13 cellular contexts compared by ENCODE assay signal in the genomic region with DNA sequence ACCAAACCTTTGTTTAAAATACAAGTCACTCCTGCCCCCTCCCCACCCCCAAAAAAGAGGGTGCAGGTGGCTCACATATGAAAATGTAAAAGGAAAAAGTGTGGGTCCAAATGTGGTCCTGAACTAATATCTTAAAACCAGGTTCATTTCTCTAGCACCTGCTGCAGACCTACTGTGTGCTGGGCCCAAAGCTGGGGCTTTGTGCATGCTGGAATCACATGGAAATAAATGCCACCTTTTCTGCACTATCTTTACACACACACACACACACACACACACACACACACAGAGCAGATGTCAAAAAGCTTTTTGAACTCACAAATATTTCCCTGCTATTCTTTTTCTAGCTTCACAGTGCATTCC. TPM values are rescaled to one million over a fixed set of nuclear protein-coding genes. Genes with fewer than 3 reads are reported as not detected.
DNase-seq lines count a peak whose midpoint lies in the region; ATAC-seq, FAIRE-seq and TF ChIP-seq lines count a peak whose summit lies in the region.
"Had no signal": no experiment of that assay in that cellular context is flagged by ENCODE, and none has a peak within 500 bp of the region (broad histone marks: within the 10 kb centered on the region; RNA-seq: fewer than 3 reads in every experiment).

No MANE protein-coding gene starts in this region.

- intact Hi-C loops in K562 (cut with micrococcal nuclease): no loop called here
- intact Hi-C loops in left cardiac atrium (cut with DNase I): no loop called here

- H3K27me3 Mint-ChIP-seq in activated CD4-positive, alpha-beta T cell treated with anti-CD3 and anti-CD28 coated beads, Interleukin-2, amount 10 ng/mL, durations not matched to agents 7 days and 5 days: peaks cover 22% of the 10 kb centered on the region
- no peaks in the 10 kb centered on the region for H3K27me3 Mint-ChIP-seq in natural killer cell treated with Interleukin-12 subunit alpha and Interleukin-12 subunit beta and Interleukin-15 and Interleukin-18, amount 100 ng/mL, for 72 hours

- no peak overlapping the region for H3K27ac Mint-ChIP-seq in activated CD4-positive, alpha-beta T cell treated with anti-CD3 and anti-CD28 coated beads, Interleukin-2, amount 10 ng/mL, durations not matched to agents 7 days and 5 days
- peak overlapping the region; percentile 89 to 94 for H3K27ac Mint-ChIP-seq in natural killer cell treated with Interleukin-12 subunit alpha and Interleukin-12 subunit beta and Interleukin-15 and Interleukin-18, amount 100 ng/mL, for 72 hours

- H3K9me3 Mint-ChIP-seq in activated CD4-positive, alpha-beta T cell treated with anti-CD3 and anti-CD28 coated beads, Interleukin-2, amount 10 ng/mL, durations not matched to agents 7 days and 5 days: no peaks in the 10 kb centered on the region
- H3K9me3 Mint-ChIP-seq in natural killer cell treated with Interleukin-12 subunit alpha and Interleukin-12 subunit beta and Interleukin-15 and Interleukin-18, amount 100 ng/mL, for 72 hours: no peaks in the 10 kb centered on the region

- POLR2A ChIA-PET in activated CD4-positive, alpha-beta T cell treated with anti-CD3 and anti-CD28 coated beads, Interleukin-2, amount 10 ng/mL, durations not matched to agents 7 days and 5 days (lab: Charles Lee): no interaction called here
- POLR2A ChIA-PET in K562 (lab: Yijun Ruan, JAX): interaction anchor here (0.6 kb wide), 1 partner anchor 15 kb away, joined by 4 read pairs; no protein-coding TSS in a partner anchor

- TF ChIP-seq POLR2A in K562 (conservative IDR thresholded peaks at IDR 0.05): no peak

- H3K9me1 ChIP-seq in K562 (ENCODE audit: control insufficient read depth, insufficient read depth, low read length): no peaks in the 10 kb centered on the region

- no peaks in the 10 kb centered on the region for H3K79me2 ChIP-seq in K562 (ENCODE audit: control insufficient read depth, insufficient read depth, low read length)

- FAIRE-seq in K562 (lab: Jason Lieb, UNC): no peak
- FAIRE-seq: H54 had no signal

- peaks cover 33% of the 10 kb centered on the region for H3K27me3 ChIP-seq in HUES6 (ENCODE audit: control insufficient read depth, insufficient read depth, low read length)
- H3K27me3 ChIP-seq in K562 (ENCODE audit: control insufficient read depth in 2 of 2, insufficient read depth in 2 of 2, low read length in 2 of 2): peaks cover 3 to 10% of the 10 kb centered on the region in 2 experiments; a peak in 3 of 5 replicates

- H3K4me1 ChIP-seq in HUES6 (ENCODE audit: control insufficient read depth, insufficient read depth, low read length) (peaks cover 21% of the 10 kb centered on the region), K562 (replicated peaks in 1 of 2; ENCODE audit: control insufficient read depth in 2 of 2, insufficient read depth in 2 of 2, low read length in 2 of 2) (peaks cover 0 to 20% of the 10 kb centered on the region in 2 experiments; a peak in 2 of 5 replicates)

- H3K9me3 ChIP-seq in HUES6 (ENCODE audit: control insufficient read depth, insufficient read depth, low read depth, low read length) (no peaks in the 10 kb centered on the region), K562 (replicated peaks; ENCODE audit: control insufficient read depth, insufficient read depth, low read depth, low read length) (no peaks in the 10 kb centered on the region)
- H3K9me3 ChIP-seq: left lung, vagina had no signal

- no peak for TF ChIP-seq CTCF in K562 (IDR thresholded peaks at IDR 0.05 in 2 of 3, conservative IDR thresholded peaks at IDR 0.05 in 1 of 3; ENCODE audit: insufficient read depth in 2 of 3, low read depth in 1 of 3, low read length in 3 of 3)

- H3K4me3 ChIP-seq in HUES6 (ENCODE audit: low read depth, low read length): peak overlapping the region; percentile 39; the same call in 1 of the 2 replicates
- no peak overlapping the region for H3K4me3 ChIP-seq in K562

- BruUV-seq in K562 (replicated peaks; lab: Mats Ljungman, UMichigan): no TSS peak

- in situ Hi-C loops in K562 (cut with MboI): no loop called here

- no peaks in the 10 kb centered on the region for H4K20me1 ChIP-seq in K562 (replicated peaks; ENCODE audit: control insufficient read depth, insufficient read depth, low read length)

- H3K4me2 ChIP-seq in K562 (ENCODE audit: insufficient read depth, low read length): no peak overlapping the region

- ATAC-seq in K562 (no peak), GM19324 (IDR thresholded peaks at IDR 0.05; ENCODE audit: low FRiP score, unreplicated experiment) (no peak), left cardiac atrium (no peak)
- no peak for ATAC-seq in natural killer cell treated with Interleukin-12 subunit alpha and Interleukin-12 subunit beta and Interleukin-15 and Interleukin-18, amount 100 ng/mL, for 72 hours

- CTCF ChIA-PET in activated CD4-positive, alpha-beta T cell treated with anti-CD3 and anti-CD28 coated beads, Interleukin-2, amount 10 ng/mL, durations not matched to agents 7 days and 5 days (lab: Charles Lee): interaction anchor here (0.6 to 2.0 kb wide), 4 partner anchors 10 to 1106 kb away, joined by 3 to 9 read pairs (median 4); no protein-coding TSS in a partner anchor
- CTCF ChIA-PET in K562 (lab: Yijun Ruan, JAX; ENCODE audit: low intra/inter-chr PET ratio): interaction anchor here (0.6 kb wide), 1 partner anchor 85 kb away, joined by 3 read pairs; no protein-coding TSS in a partner anchor

- H3K36me3 Mint-ChIP-seq in activated CD4-positive, alpha-beta T cell treated with anti-CD3 and anti-CD28 coated beads, Interleukin-2, amount 10 ng/mL, durations not matched to agents 7 days and 5 days (ENCODE audit: low read depth): peaks cover 5% of the 10 kb centered on the region
- peaks cover 7% of the 10 kb centered on the region for H3K36me3 Mint-ChIP-seq in natural killer cell treated with Interleukin-12 subunit alpha and Interleukin-12 subunit beta and Interleukin-15 and Interleukin-18, amount 100 ng/mL, for 72 hours

- TF ChIP-seq EP300 in K562 (IDR thresholded peaks at IDR 0.05; ENCODE audit: low read length): no peak

- H3K36me3 ChIP-seq in HUES6 (ENCODE audit: control insufficient read depth, insufficient read depth, low read length): no peaks in the 10 kb centered on the region
- no peaks in the 10 kb centered on the region for H3K36me3 ChIP-seq in K562 (ENCODE audit: control insufficient read depth, insufficient read depth, low read length)
- H3K36me3 ChIP-seq: left lung, vagina had no signal

- H3K9ac ChIP-seq in HUES6 (ENCODE audit: low read length) (no peak overlapping the region), K562 (ENCODE audit: insufficient read depth in 1 of 2, low read depth in 2 of 2, low read length in 2 of 2) (no peak overlapping the region)

- H3K4me3 Mint-ChIP-seq in activated CD4-positive, alpha-beta T cell treated with anti-CD3 and anti-CD28 coated beads, Interleukin-2, amount 10 ng/mL, durations not matched to agents 7 days and 5 days: peak overlapping the region; percentile 86
- peak overlapping the region; percentile 94 for H3K4me3 Mint-ChIP-seq in natural killer cell treated with Interleukin-12 subunit alpha and Interleukin-12 subunit beta and Interleukin-15 and Interleukin-18, amount 100 ng/mL, for 72 hours

- TF ChIP-seq RAD21 in K562 (CRISPR knock-in tag; conservative IDR thresholded peaks at IDR 0.05 in 1 of 2, IDR thresholded peaks at IDR 0.05 in 1 of 2): no peak

- H3K4me1 Mint-ChIP-seq in activated CD4-positive, alpha-beta T cell treated with anti-CD3 and anti-CD28 coated beads, Interleukin-2, amount 10 ng/mL, durations not matched to agents 7 days and 5 days: peaks cover 46% of the 10 kb centered on the region
- H3K4me1 Mint-ChIP-seq in natural killer cell treated with Interleukin-12 subunit alpha and Interleukin-12 subunit beta and Interleukin-15 and Interleukin-18, amount 100 ng/mL, for 72 hours (ENCODE audit: low read depth in 2 of 2): peaks cover 43 to 45% of the 10 kb centered on the region in 2 donors

- no peak for DNase-seq in activated CD4-positive, alpha-beta T cell treated with anti-CD3 and anti-CD28 coated beads, Interleukin-2, amount 10 ng/mL, durations not matched to agents 7 days and 5 days
- no peak for DNase-seq in activated CD4-positive, alpha-beta T cell treated with anti-CD3 and anti-CD28 coated beads for 1 hour
- no peak for DNase-seq in K562 (ENCODE audit: extremely low read depth in 1 of 4, low spot score in 3 of 4)
- DNase-seq in natural killer cell treated with Interleukin-12 subunit alpha and Interleukin-12 subunit beta and Interleukin-15 and Interleukin-18, amount 100 ng/mL, for 72 hours (ENCODE audit: low spot score): no peak
- DNase-seq in left cardiac atrium: no peak
- DNase-seq in caudate nucleus (lab: John Stamatoyannopoulos, UW): no peak

- H3K27ac ChIP-seq in HUES6 (ENCODE audit: low read depth, low read length) (no peak overlapping the region), K562 (ENCODE audit: extremely low read depth, low read depth, low read length) (no peak overlapping the region), caudate nucleus (ENCODE audit: low read depth, low read length) (no peak overlapping the region)
- H3K27ac ChIP-seq: left lung, vagina had no signal

- H2AFZ ChIP-seq in K562 (ENCODE audit: low read depth, low read length): no peak overlapping the region

TF ChIP-seq in K562, 482 proteins besides CTCF, POLR2A, EP300 and RAD21 (continues in another document):
- no peak for TF ChIP-seq HIVEP1 (CRISPR knock-in tag; IDR thresholded peaks at IDR 0.05)
- peak; percentile 85 for TF ChIP-seq ZKSCAN1 (IDR thresholded peaks at IDR 0.05; ENCODE audit: low read depth, low read length)

RNA-seq across cellular contexts. Expression of a gene that starts 3.2 kb away (rescaled TPM):
- 100 to 1,000 TPM; 115 to 116 TPM for total RNA-seq in activated CD4-positive, alpha-beta T cell treated with anti-CD3 and anti-CD28 coated beads, Interleukin-2, amount 10 ng/mL, durations not matched to agents 7 days and 5 days
- total RNA-seq in K562 (2011; cell fraction: chromatin; rRNA removed; ENCODE audit: low replicate concordance): not detected in 2 replicates
- total RNA-seq in K562 (2011; cell fraction: nucleolus; rRNA removed): not detected in 2 replicates
- total RNA-seq in K562 (2011; cell fraction: nucleoplasm; rRNA removed): not detected in 2 replicates
- total RNA-seq in K562 (2014; rRNA removed) (not detected in 2 replicates), K562 (2014; rRNA removed; fragmentation: Illumina TruSeq; extraction: Trizol) (not detected in 2 replicates), K562 (2015; rRNA removed; fragmentation: Illumina TruSeq; extraction: Trizol) (not detected in 2 replicates), K562 (2021) (0.09 and 0.18 TPM in 2 replicates), left cardiac atrium (under 1 TPM; 0.29 to 0.59 TPM)
- polyA plus RNA-seq in K562 (2011; rRNA removed) (not detected in 2 replicates), K562 (2014; fragmentation: Illumina TruSeq; extraction: Trizol) (not detected in 2 replicates), K562 (2014; fragmentation: Nextera tagmentation; extraction: Ambion mirVana) (not detected), K562 (2014; rRNA removed) (not detected in 2 replicates)
- polyA plus RNA-seq in K562 (2011; cell fraction: cytosol; rRNA removed): not detected in 2 replicates
- not detected in 2 replicates for polyA plus RNA-seq in K562 (2011; cell fraction: nucleus; rRNA removed)
- polyA plus RNA-seq in K562 (2012): 0.01 TPM in 1 of 2 replicates, not detected in the other
- not detected in 2 replicates for polyA minus RNA-seq in K562 (2011; rRNA and poly(A)+ RNA removed)
- not detected in 2 replicates for polyA minus RNA-seq in K562 (2011; cell fraction: cytosol; rRNA and poly(A)+ RNA removed)
- polyA minus RNA-seq in K562 (2011; cell fraction: nucleus; rRNA and poly(A)+ RNA removed): not detected in 2 replicates
- total RNA-seq in natural killer cell treated with Interleukin-12 subunit alpha and Interleukin-12 subunit beta and Interleukin-15 and Interleukin-18, amount 100 ng/mL, for 72 hours: 10 to 100 TPM; 12.9 to 27.6 TPM
- total RNA-seq: LHCN-M2 had no signal
- polyA plus RNA-seq: fibroblast of lung had no signal

Comparison
In these comparisons a context has a peak if more than half of its experiments do, and no peak if none do; other contexts are left out.
1. RNA of a gene that starts 3.2 kb away (total RNA-seq): 115 to 116 TPM in activated CD4-positive, alpha-beta T cell treated with anti-CD3 and anti-CD28 coated beads, Interleukin-2, amount 10 ng/mL, durations not matched to agents 7 days and 5 days and 12.9 to 27.6 TPM in natural killer cell treated with Interleukin-12 subunit alpha and Interleukin-12 subunit beta and Interleukin-15 and Interleukin-18, amount 100 ng/mL, for 72 hours; 0.29 to 0.59 TPM in left cardiac atrium and 0.09 to 0.18 TPM in K562; every median in the first group is over 4 times any median in the second.